15 cellular contexts compared by ENCODE assay signal in the genomic region with DNA sequence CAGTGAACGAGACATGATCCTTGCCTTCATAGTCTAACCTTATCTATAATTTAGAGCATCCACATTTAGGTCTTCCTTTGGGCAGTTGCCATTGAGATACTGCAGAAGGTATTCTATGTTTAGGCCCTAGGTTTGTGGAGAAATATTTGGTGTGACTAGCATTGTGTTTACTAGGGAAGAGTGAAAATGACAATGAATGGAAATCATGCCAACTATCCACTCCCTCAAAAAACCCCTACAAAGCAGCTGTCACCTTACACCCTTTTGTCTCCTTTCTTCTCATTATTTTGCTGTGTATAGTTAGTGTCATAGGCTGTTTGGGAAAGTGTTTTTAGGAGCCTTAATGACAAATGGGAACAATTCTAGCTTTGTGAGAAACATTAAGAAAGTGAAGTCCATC.
"Had no signal": no experiment of that assay in that cellular context is flagged by ENCODE, and none has a peak within 500 bp of the region (broad histone marks: within the 10 kb centered on the region; RNA-seq: fewer than 3 reads in every experiment).

No MANE protein-coding gene starts in this region.

- H3K9me3 ChIP-seq: gastroesophageal sphincter, sigmoid colon, transverse colon had no signal

- DNase-seq: activated CD4-positive, alpha-beta memory T cell treated with anti-CD3 and anti-CD28 coated beads, Interleukin-2, amount 10 ng/mL, durations not matched to agents 7 days and 5 days; activated CD4-positive, alpha-beta T cell treated with anti-CD3 and anti-CD28 coated beads for 36 hours; activated gamma-delta T cell treated with Interleukin-2 at 50 U/mL for 16 hours; activated T-cell treated with anti-CD3 and anti-CD28 coated beads, Interleukin-2, amount 50 U/mL, for 48 hours; kidney glomerular epithelial cell; sigmoid colon; stimulated activated CD4-positive, alpha-beta T cell treated with anti-CD3 and anti-CD28 coated beads, Interleukin-12 subunit alpha, Interleukin-12 subunit beta, amount 100 ng/mL, for 4 hours; stimulated activated naive CD4-positive, alpha-beta T cell; substantia nigra had no signal

- ATAC-seq: activated CD4-positive, alpha-beta T cell treated with anti-CD3 and anti-CD28 coated beads for 36 hours; gastroesophageal sphincter had no signal

- H3K27me3 Mint-ChIP-seq: activated CD4-positive, alpha-beta memory T cell treated with anti-CD3 and anti-CD28 coated beads, Interleukin-2, amount 10 ng/mL, durations not matched to agents 7 days and 5 days; activated CD4-positive, alpha-beta T cell treated with anti-CD3 and anti-CD28 coated beads for 36 hours had no signal

- H3K9me3 Mint-ChIP-seq: activated CD4-positive, alpha-beta memory T cell treated with anti-CD3 and anti-CD28 coated beads, Interleukin-2, amount 10 ng/mL, durations not matched to agents 7 days and 5 days; mesothelial cell of epicardium; T-helper 2 cell treated with Interferon-gamma antibody and Interleukin-4, amounts not matched to agents 5 μg/mL and 100 μg/mL, for 36 hours had no signal

- H3K4me3 ChIP-seq: cardiac muscle cell, gastroesophageal sphincter, hepatocyte, sigmoid colon, transverse colon had no signal

- H3K4me3 Mint-ChIP-seq: activated CD4-positive, alpha-beta memory T cell treated with anti-CD3 and anti-CD28 coated beads, Interleukin-2, amount 10 ng/mL, durations not matched to agents 7 days and 5 days; activated CD4-positive, alpha-beta T cell treated with anti-CD3 and anti-CD28 coated beads for 36 hours had no signal

- H3K27ac Mint-ChIP-seq: activated CD4-positive, alpha-beta memory T cell treated with anti-CD3 and anti-CD28 coated beads, Interleukin-2, amount 10 ng/mL, durations not matched to agents 7 days and 5 days; activated CD4-positive, alpha-beta T cell treated with anti-CD3 and anti-CD28 coated beads for 36 hours; T-helper 2 cell treated with Interferon-gamma antibody and Interleukin-4, amounts not matched to agents 5 μg/mL and 100 μg/mL, for 36 hours had no signal

- H2AFZ ChIP-seq: hepatocyte had no signal

- H3K27me3 ChIP-seq: cardiac muscle cell, gastroesophageal sphincter, hepatocyte, sigmoid colon, transverse colon had no signal

- H3K27ac ChIP-seq: cardiac muscle cell, gastroesophageal sphincter, hepatocyte, sigmoid colon, transverse colon had no signal
